ENCODE assay signal across 22 cellular contexts in genomic region chr18:36064027-36064808, GRCh38. TPM values are rescaled to one million over a fixed set of nuclear protein-coding genes. Genes with fewer than 3 reads are reported as not detected.
A peak's percentile ranks its signal among the peaks of the same experiment; 100 is the strongest.
DNase-seq lines count a peak whose midpoint lies in the region; ATAC-seq and TF ChIP-seq lines count a peak whose summit lies in the region.
"Had no signal": no experiment of that assay in that cellular context is flagged by ENCODE, and none has a peak within 500 bp of the region (broad histone marks: within the 10 kb centered on the region; RNA-seq: fewer than 3 reads in every experiment).

No MANE protein-coding gene starts in this region.

- dilution Hi-C loops in mammary epithelial cell (cut with HindIII; ENCODE audit: low sequenced_read_pairs): no loop called here

- H3K4me3 ChIP-seq in mammary epithelial cell (replicated peaks in 1 of 3; ENCODE audit: insufficient read depth in 1 of 3, low read depth in 2 of 3, low read length in 3 of 3) (no peak overlapping the region), OCI-LY7 (ENCODE audit: low read depth, low read length, poor library complexity, severe bottlenecking) (no peak overlapping the region)
- H3K4me3 ChIP-seq: adrenal gland, hepatocyte, lung had no signal

- in situ Hi-C loops in mammary epithelial cell (cut with MboI; ENCODE audit: low sequenced_read_pairs in 2 of 2): no loop called here

- peaks cover 1% of the 10 kb centered on the region for H3K36me3 ChIP-seq in mammary epithelial cell (ENCODE audit: insufficient read depth, low read length)
- peaks cover 11% of the 10 kb centered on the region; the same call in 1 of the 2 replicates for H3K36me3 ChIP-seq in OCI-LY7 (ENCODE audit: insufficient read depth, low read length)
- H3K36me3 ChIP-seq: adrenal gland, BE2C had no signal

- peaks cover 12% of the 10 kb centered on the region for H3K4me1 Mint-ChIP-seq in MCF 10A (ENCODE audit: insufficient read depth, unreplicated experiment)
- peaks cover 30 to 60% of the 10 kb centered on the region in 2 donors for H3K4me1 Mint-ChIP-seq in stimulated activated naive B cell treated with anti-CD40 and anti-IgM and Interleukin-4, amounts not matched to agents 10 μg/mL and 1 μg/mL and 100 μg/mL, for 72 hours

- H3K27me3 ChIP-seq in mammary epithelial cell (ENCODE audit: insufficient read depth, low read length): no peaks in the 10 kb centered on the region
- H3K27me3 ChIP-seq: adrenal gland, BE2C, hepatocyte had no signal

- H3K9me3 Mint-ChIP-seq in MCF 10A (ENCODE audit: unreplicated experiment): no peaks in the 10 kb centered on the region
- peaks cover 0 to 3% of the 10 kb centered on the region in 2 donors for H3K9me3 Mint-ChIP-seq in stimulated activated naive B cell treated with anti-CD40 and anti-IgM and Interleukin-4, amounts not matched to agents 10 μg/mL and 1 μg/mL and 100 μg/mL, for 72 hours

- H3K9ac ChIP-seq in mammary epithelial cell (ENCODE audit: insufficient read depth, low read length): no peak overlapping the region
- H3K9ac ChIP-seq: KMS-11 had no signal

- ATAC-seq in stimulated activated naive B cell treated with anti-CD40 and anti-IgM and Interleukin-4, amounts not matched to agents 10 μg/mL and 1 μg/mL and 100 μg/mL, for 72 hours (replicated peaks): no peak
- ATAC-seq in GM18870 (IDR thresholded peaks at IDR 0.05; ENCODE audit: unreplicated experiment): no peak
- ATAC-seq: right cardiac atrium had no signal

- CTCF ChIA-PET in MCF 10A (lab: Yijun Ruan, JAX): no interaction called here
- CTCF ChIA-PET in mammary epithelial cell (lab: Charles Lee; ENCODE audit: low non-redundant PET): no interaction called here
- CTCF ChIA-PET in OCI-LY7 (lab: Charles Lee; ENCODE audit: unreplicated experiment): no interaction called here

- no peak overlapping the region for H3K27ac ChIP-seq in mammary epithelial cell (ENCODE audit: insufficient read depth, low read depth, low read length)
- H3K27ac ChIP-seq in OCI-LY7 (ENCODE audit: low read depth, low read length, poor library complexity, severe bottlenecking): no peak overlapping the region
- H3K27ac ChIP-seq: adrenal gland, epithelial cell of prostate, hepatocyte, KMS-11 had no signal

- no peaks in the 10 kb centered on the region for H3K27me3 Mint-ChIP-seq in MCF 10A (ENCODE audit: insufficient read depth, unreplicated experiment)
- no peaks in the 10 kb centered on the region for H3K27me3 Mint-ChIP-seq in stimulated activated naive B cell treated with anti-CD40 and anti-IgM and Interleukin-4, amounts not matched to agents 10 μg/mL and 1 μg/mL and 100 μg/mL, for 72 hours
- H3K27me3 Mint-ChIP-seq: dendritic cell treated with granulocyte-macrophage colony-stimulating factor and Interleukin-4, amounts not matched to agents 40 ng/mL and 50 ng/mL, for 4 days had no signal

- intact Hi-C loops in MCF 10A (cut with micrococcal nuclease) (no loop called here), mammary epithelial cell (cut with micrococcal nuclease) (no loop called here), OCI-LY7 (cut with micrococcal nuclease; ENCODE audit: unreplicated experiment) (no loop called here)

- POLR2A ChIA-PET in MCF 10A (lab: Yijun Ruan, JAX) (interaction anchor here (3.7 kb wide), 1 partner anchor 65 kb away, joined by 44 read pairs; the partner anchor contains the start of genes ELP2 and SLC39A6), OCI-LY7 (lab: Charles Lee) (interaction anchor here (0.9 kb wide), 1 partner anchor 31 kb away, joined by 3 read pairs; no protein-coding TSS in a partner anchor)

- no peaks in the 10 kb centered on the region for H4K20me1 ChIP-seq in mammary epithelial cell (ENCODE audit: insufficient read depth, low read length)
- peaks cover 15% of the 10 kb centered on the region; the same call in 1 of the 2 replicates for H4K20me1 ChIP-seq in OCI-LY7 (ENCODE audit: insufficient read depth, low read length)

- no peaks in the 10 kb centered on the region for H3K9me2 ChIP-seq in OCI-LY7 (ENCODE audit: insufficient read depth, low read length)

- H3K4me2 ChIP-seq in mammary epithelial cell (ENCODE audit: insufficient read depth, low read depth, low read length) (no peak overlapping the region), OCI-LY7 (ENCODE audit: low read length) (peak overlapping the region; percentile 23; the same call in 1 of the 2 replicates)
- H3K4me2 ChIP-seq: KMS-11 had no signal

- peaks cover 5% of the 10 kb centered on the region for H3K36me3 Mint-ChIP-seq in MCF 10A (ENCODE audit: insufficient read depth, unreplicated experiment)
- H3K36me3 Mint-ChIP-seq in stimulated activated naive B cell treated with anti-CD40 and anti-IgM and Interleukin-4, amounts not matched to agents 10 μg/mL and 1 μg/mL and 100 μg/mL, for 72 hours: peaks cover 15 to 24% of the 10 kb centered on the region in 2 donors

- no peak for DNase-seq in MCF 10A (ENCODE audit: unreplicated experiment)
- no peak for DNase-seq in mammary epithelial cell
- no peak for DNase-seq in OCI-LY7 (ENCODE audit: low spot score)
- DNase-seq in erythroblast (lab: John Stamatoyannopoulos, UW): peak; percentile 30 to 45
- no peak for DNase-seq in stimulated activated naive B cell treated with anti-CD40 and anti-IgM and Interleukin-4, amounts not matched to agents 10 μg/mL and 1 μg/mL and 100 μg/mL, for 72 hours
- DNase-seq in OCI-M2 (lab: John Stamatoyannopoulos, UW; ENCODE audit: unreplicated experiment): no peak
- no peak for DNase-seq in dermis blood vessel endothelial cell
- DNase-seq: adrenal gland; BE2C; foreskin fibroblast; islet precursor cell; NCI-H1048; NCI-H2081; NCI-H510A; right cardiac atrium; stimulated activated CD8-positive, alpha-beta memory T cell treated with anti-CD3 and anti-CD28 coated beads, Interleukin-4, amount 100 ng/mL, for 48 hours had no signal

- H3K9me3 ChIP-seq in mammary epithelial cell (replicated peaks; ENCODE audit: insufficient read depth, low read length) (peaks cover 3% of the 10 kb centered on the region), OCI-LY7 (ENCODE audit: low read length) (no peaks in the 10 kb centered on the region)
- H3K9me3 ChIP-seq: BE2C had no signal

- H2AFZ ChIP-seq in mammary epithelial cell (ENCODE audit: low read depth, low read length): no peak overlapping the region
- no peak overlapping the region for H2AFZ ChIP-seq in OCI-LY7 (ENCODE audit: low read length)
- H2AFZ ChIP-seq: hepatocyte had no signal

- no peak for TF ChIP-seq CTCF in MCF 10A (IDR thresholded peaks at IDR 0.05; ENCODE audit: unreplicated experiment)
- no peak for TF ChIP-seq CTCF in mammary epithelial cell (conservative IDR thresholded peaks at IDR 0.05 in 1 of 2, IDR thresholded peaks at IDR 0.05 in 1 of 2; ENCODE audit: extremely low read depth in 1 of 2, insufficient read depth in 1 of 2, low read depth in 1 of 2, low read length in 2 of 2)
- TF ChIP-seq CTCF in OCI-LY7 (conservative IDR thresholded peaks at IDR 0.05; ENCODE audit: low read length): no peak

- no peak overlapping the region for H3K4me3 Mint-ChIP-seq in MCF 10A (ENCODE audit: unreplicated experiment)
- peak overlapping the region; percentile 36 for H3K4me3 Mint-ChIP-seq in stimulated activated naive B cell treated with anti-CD40 and anti-IgM and Interleukin-4, amounts not matched to agents 10 μg/mL and 1 μg/mL and 100 μg/mL, for 72 hours
- H3K4me3 Mint-ChIP-seq: dendritic cell treated with granulocyte-macrophage colony-stimulating factor and Interleukin-4, amounts not matched to agents 40 ng/mL and 50 ng/mL, for 4 days had no signal

- peaks cover 79% of the 10 kb centered on the region for H3K79me2 ChIP-seq in mammary epithelial cell (ENCODE audit: insufficient read depth, low read length)
- peaks cover 78% of the 10 kb centered on the region for H3K79me2 ChIP-seq in OCI-LY7 (ENCODE audit: insufficient read depth, low read depth, low read length)

- H3K27ac Mint-ChIP-seq in MCF 10A (ENCODE audit: low read depth, unreplicated experiment): peak overlapping the region; percentile 70
- H3K27ac Mint-ChIP-seq in stimulated activated naive B cell treated with anti-CD40 and anti-IgM and Interleukin-4, amounts not matched to agents 10 μg/mL and 1 μg/mL and 100 μg/mL, for 72 hours: peak overlapping the region; percentile 89
- H3K27ac Mint-ChIP-seq: dendritic cell treated with granulocyte-macrophage colony-stimulating factor and Interleukin-4, amounts not matched to agents 40 ng/mL and 50 ng/mL, for 4 days had no signal

- no peak for TF ChIP-seq POLR2A in erythroblast (IDR thresholded peaks at IDR 0.05; ENCODE audit: low read length)

- BruUV-seq in MCF 10A (replicated peaks; lab: Mats Ljungman, UMichigan) (no TSS peak), mammary epithelial cell (replicated peaks; lab: Mats Ljungman, UMichigan) (no TSS peak), OCI-LY7 (replicated peaks; lab: Mats Ljungman, UMichigan) (no TSS peak)

- 99% methylated on average over 31 of the region's 31 CpGs for WGBS in mammary epithelial cell (ENCODE audit: low coverage, missing lambda C conversion rate)

- H3K4me1 ChIP-seq in mammary epithelial cell (ENCODE audit: insufficient read depth, low read length): no peaks in the 10 kb centered on the region
- peaks cover 19% of the 10 kb centered on the region for H3K4me1 ChIP-seq in OCI-LY7 (ENCODE audit: insufficient read depth, low read length, poor library complexity, severe bottlenecking)
- H3K4me1 ChIP-seq: BE2C had no signal

RNA-seq across cellular contexts. Expression of gene RPRD1A, which starts 3.1 kb away (rescaled TPM):
- 89.1 and 116 TPM in 2 replicates for total RNA-seq in MCF 10A (2022)
- total RNA-seq in mammary epithelial cell: 10 to 100 TPM; 66.5 to 74.0 TPM
- 27.3 TPM for polyA plus RNA-seq in mammary epithelial cell
- polyA minus RNA-seq in mammary epithelial cell: 17.3 TPM
- 45.4 and 51.6 TPM in 2 replicates for total RNA-seq in OCI-LY7 (2014; rRNA removed; shearing (Covaris generic))
- total RNA-seq in OCI-LY7 (2022): 37.9 and 42.2 TPM in 2 replicates
- total RNA-seq in dermis blood vessel endothelial cell: 51.7 and 58.4 TPM in 2 replicates

Comparison
In these comparisons a context has a peak if more than half of its experiments do, and no peak if none do; other contexts are left out.
1. DNase-seq: peak in erythroblast (2 of 2); none in MCF 10A (single experiment), mammary epithelial cell (single experiment), OCI-LY7 (single experiment), stimulated activated naive B cell treated with anti-CD40 and anti-IgM and Interleukin-4, amounts not matched to agents 10 μg/mL and 1 μg/mL and 100 μg/mL, for 72 hours (single experiment), OCI-M2 (single experiment) and dermis blood vessel endothelial cell (single experiment).